ENCODE assay signal across 1 cellular context in genomic region chrX:110000854-110001701, GRCh38.
A peak's percentile ranks its signal among the peaks of the same experiment; 100 is the strongest.
TF ChIP-seq lines count a peak whose summit lies in the region.

No MANE protein-coding gene starts in this region.

TF ChIP-seq in K562, 482 proteins besides CTCF, POLR2A, EP300 and RAD21 (continued from another document and continues in another):
- no peak for TF ChIP-seq ZBTB40 (IDR thresholded peaks at IDR 0.05)
- TF ChIP-seq ZBTB40 (CRISPR knock-in tag; IDR thresholded peaks at IDR 0.05): no peak
- TF ChIP-seq POLR3G (IDR thresholded peaks at IDR 0.05; ENCODE audit: extremely low read depth, insufficient read length, insufficient replicate concordance): no peak
- no peak for TF ChIP-seq ARID3A (IDR thresholded peaks at IDR 0.05; ENCODE audit: borderline replicate concordance, low read depth, low read length)
- no peak for TF ChIP-seq RBM39 (optimal IDR thresholded peaks at IDR 0.05; ENCODE audit: low read depth, low read length)
- no peak for TF ChIP-seq TCF7 (IDR thresholded peaks at IDR 0.05; ENCODE audit: borderline replicate concordance)
- peak; percentile 98 for TF ChIP-seq ZNF584 (CRISPR knock-in tag; IDR thresholded peaks at IDR 0.05; ENCODE audit: low read depth)
- TF ChIP-seq RNF2 (IDR thresholded peaks at IDR 0.05): no peak
- no peak for TF ChIP-seq ZNF778 (CRISPR knock-in tag; IDR thresholded peaks at IDR 0.05)
- peak; percentile 80 for TF ChIP-seq TFE3 (CRISPR knock-in tag; IDR thresholded peaks at IDR 0.05)
- TF ChIP-seq SREBF1 (IDR thresholded peaks at IDR 0.05; ENCODE audit: borderline replicate concordance, low read depth, low read length): no peak
- no peak for TF ChIP-seq SRSF9 (IDR thresholded peaks at IDR 0.05; ENCODE audit: borderline replicate concordance, low read depth, low read length)
- peak; percentile 99 for TF ChIP-seq RREB1 (CRISPR knock-in tag; IDR thresholded peaks at IDR 0.05)
- peak; percentile 98; the same call in 1 of the 2 replicates for TF ChIP-seq ZBTB26 (CRISPR knock-in tag; IDR thresholded peaks at IDR 0.05)
- no peak for TF ChIP-seq KDM5B (IDR thresholded peaks at IDR 0.05; ENCODE audit: insufficient replicate concordance, low read depth, low read length)
- TF ChIP-seq EGR1 (conservative IDR thresholded peaks at IDR 0.05): peak; percentile 56; the same call in 1 of the 2 replicates
- TF ChIP-seq WHSC1 (IDR thresholded peaks at IDR 0.05; ENCODE audit: low read length): no peak
- peak; percentile 98 for TF ChIP-seq MEF2D (tag; conservative IDR thresholded peaks at IDR 0.05; ENCODE audit: low read depth)
- TF ChIP-seq LEF1 (IDR thresholded peaks at IDR 0.05): no peak
- TF ChIP-seq ATF7 (IDR thresholded peaks at IDR 0.05): no peak
- peak; percentile 96 for TF ChIP-seq RHOXF2B (CRISPR knock-in tag; conservative IDR thresholded peaks at IDR 0.05)
- TF ChIP-seq BMI1 (IDR thresholded peaks at IDR 0.05; ENCODE audit: low read length): no peak
- peak; percentile 97 for TF ChIP-seq ZNF830 (CRISPR knock-in tag; IDR thresholded peaks at IDR 0.05)
- peak; percentile 99 for TF ChIP-seq ZNF175 (CRISPR knock-in tag; IDR thresholded peaks at IDR 0.05; ENCODE audit: low read depth)
- TF ChIP-seq SMAD3 (CRISPR knock-in tag; conservative IDR thresholded peaks at IDR 0.05): peak; percentile 98
- peak; percentile 95 for TF ChIP-seq NFXL1 (CRISPR knock-in tag; IDR thresholded peaks at IDR 0.05)
- TF ChIP-seq FOSL1 (tag; conservative IDR thresholded peaks at IDR 0.05): 0 out of 2 replicates have a peak, but pooled peaks have one; percentile 26
